In the genomic region with DNA sequence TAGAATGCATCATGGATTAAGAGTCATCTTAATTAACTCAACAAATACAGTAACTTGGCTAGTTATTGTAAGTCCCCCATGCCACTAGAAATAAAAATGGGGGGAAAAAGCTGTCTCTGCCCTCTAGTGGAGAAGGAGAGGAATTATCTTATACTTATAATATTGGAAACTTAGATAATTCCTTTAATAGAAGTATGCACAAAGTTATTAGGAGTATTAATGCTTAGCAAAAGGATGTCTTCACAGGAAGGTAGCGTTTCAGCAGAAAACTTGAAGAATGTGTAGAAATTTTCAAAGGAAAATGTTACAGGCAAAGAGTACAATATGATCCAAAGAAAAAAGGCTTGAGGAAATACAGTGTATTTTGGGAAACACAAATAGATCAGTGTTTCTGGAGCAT, we compare ENCODE assay signal across 8 cellular contexts. TPM values are rescaled to one million over a fixed set of nuclear protein-coding genes. Genes with fewer than 3 reads are reported as not detected.
A peak's percentile ranks its signal among the peaks of the same experiment; 100 is the strongest.
DNase-seq lines count a peak whose midpoint lies in the region; ATAC-seq and TF ChIP-seq lines count a peak whose summit lies in the region.

No MANE protein-coding gene starts in this region.

- DNase-seq in NOMO-1 treated with DMSO at 0.1 percent for 48 hours (lab: John Stamatoyannopoulos, UW; ENCODE audit: unreplicated experiment) (peak; percentile 30), NOMO-1 treated with dmso at 0.1 percent for 144 hours (lab: John Stamatoyannopoulos, UW; ENCODE audit: unreplicated experiment) (no peak), NCI-H2227 (lab: John Stamatoyannopoulos, UW; ENCODE audit: unreplicated experiment) (peak; percentile 32), dorsolateral prefrontal cortex (no peak), pons (ENCODE audit: low spot score) (peak; percentile 5), mucosa of gallbladder (ENCODE audit: low spot score) (no peak), cortex of kidney (lab: John Stamatoyannopoulos, UW) (no peak)

- no peak for ATAC-seq in GM19452 (IDR thresholded peaks at IDR 0.05; ENCODE audit: unreplicated experiment)

- peaks cover 0 to 4% (median 0%) of the 10 kb centered on the region in 45 donors for H3K27me3 ChIP-seq in dorsolateral prefrontal cortex

- H3K27ac ChIP-seq in dorsolateral prefrontal cortex = no peak overlapping the region

- intact Hi-C loops in dorsolateral prefrontal cortex (cut with DNase I) = no loop called here

- TF ChIP-seq CTCF in dorsolateral prefrontal cortex (IDR thresholded peaks at IDR 0.05 in 54 of 56, conservative IDR thresholded peaks at IDR 0.05 in 2 of 56; ENCODE audit: low read depth in 1 of 56, partially characterized antibody in 56 of 56) = peak; percentile 38 to 72 (median 56)

- no peak overlapping the region for H3K4me3 ChIP-seq in dorsolateral prefrontal cortex

RNA-seq across cellular contexts. Expression of a gene that starts 19.8 kb away (rescaled TPM):
- total RNA-seq in dorsolateral prefrontal cortex (not detected), mucosa of gallbladder (not detected)

RNA-seq across cellular contexts. Expression of a gene that starts 35.2 kb away (rescaled TPM):
- total RNA-seq in dorsolateral prefrontal cortex (1 to 10 TPM in 14 of 120 experiments, under 1 TPM in 40, not detected in 66; 0.30 to 5.4 (median 0.64) TPM), mucosa of gallbladder (4.3 TPM)

RNA-seq across cellular contexts. Expression of a gene that starts 37.6 kb away (rescaled TPM):
- total RNA-seq in dorsolateral prefrontal cortex = 10 to 100 TPM; 12.5 to 59.8 (median 25.2) TPM
- 57.5 TPM for total RNA-seq in mucosa of gallbladder

Comparison
In these comparisons a context has a peak if more than half of its experiments do, and no peak if none do; other contexts are left out.
1. DNase-seq: peak in NOMO-1 treated with DMSO at 0.1 percent for 48 hours (single experiment), NCI-H2227 (single experiment) and pons (single experiment); none in NOMO-1 treated with dmso at 0.1 percent for 144 hours (single experiment), dorsolateral prefrontal cortex (0 of 10), mucosa of gallbladder (single experiment) and cortex of kidney (single experiment).